19 cellular contexts compared by ENCODE assay signal in genomic region chr5:75672616-75673015, GRCh38. TPM values are rescaled to one million over a fixed set of nuclear protein-coding genes. Genes with fewer than 3 reads are reported as not detected.
DNase-seq lines count a peak whose midpoint lies in the region; ATAC-seq and TF ChIP-seq lines count a peak whose summit lies in the region.
"Had no signal": no experiment of that assay in that cellular context is flagged by ENCODE, and none has a peak within 500 bp of the region (broad histone marks: within the 10 kb centered on the region; RNA-seq: fewer than 3 reads in every experiment).

No MANE protein-coding gene starts in this region.

- H3K27me3 Mint-ChIP-seq in Calu3 (ENCODE audit: unreplicated experiment): no peaks in the 10 kb centered on the region

- WGBS in stomach, 5 donors: 74 to 81% (median 75%) methylated on average over 3 of the region's 3 CpGs
- WGBS in upper lobe of left lung, 2 donors: 72 to 78% methylated on average over 3 of the region's 3 CpGs

- TF ChIP-seq EP300 in stomach (IDR thresholded peaks at IDR 0.05): no peak
- TF ChIP-seq EP300 in upper lobe of left lung (IDR thresholded peaks at IDR 0.05): no peak

- H3K27me3 ChIP-seq in ACC112 (ENCODE audit: insufficient read depth, low read length) (no peaks in the 10 kb centered on the region), muscle layer of duodenum (ENCODE audit: low read depth, low read length) (no peaks in the 10 kb centered on the region), stomach (no peaks in the 10 kb centered on the region), upper lobe of left lung (no peaks in the 10 kb centered on the region)
- H3K27me3 ChIP-seq: Peyer's patch had no signal

- no peak overlapping the region for H3K4me3 Mint-ChIP-seq in Calu3 (ENCODE audit: low read depth, unreplicated experiment)
- H3K4me3 Mint-ChIP-seq: CD14-positive monocyte had no signal

- DNase-seq in Calu3: no peak
- peak; percentile 70 for DNase-seq in choroid plexus epithelial cell (ENCODE audit: low read depth)
- no peak for DNase-seq in stomach
- no peak for DNase-seq in activated CD4-positive, CD25-positive, alpha-beta regulatory T cell treated with anti-CD3 and anti-CD28 coated beads, Interleukin-2, amount 50 U/mL, for 72 hours
- no peak for DNase-seq in upper lobe of left lung
- DNase-seq: AML-193, DMS79, GOT3, NCI-H1048, NCI-H146, NCI-H524 treated with DMSO at 0.1 percent for 48 hours, Peyer's patch, SK-N-SH had no signal

- intact Hi-C loops in Calu3 (cut with micrococcal nuclease; ENCODE audit: unreplicated experiment) (no loop called here), stomach (cut with DNase I; ENCODE audit: low total_unique reads) (no loop called here)

- BruUV-seq in Calu3 (replicated peaks; lab: Mats Ljungman, UMichigan): no TSS peak

- H3K36me3 ChIP-seq in ACC112 (ENCODE audit: insufficient read depth, low read length) (no peaks in the 10 kb centered on the region), muscle layer of duodenum (ENCODE audit: control insufficient read depth in 1 of 2, insufficient read depth in 2 of 2, low read length in 2 of 2) (peaks cover 12 to 23% of the 10 kb centered on the region in 2 donors), stomach (peaks cover 0 to 38% (median 30%) of the 10 kb centered on the region in 4 donors), upper lobe of left lung (peaks cover 0 to 27% (median 0%) of the 10 kb centered on the region in 4 donors)

- H3K79me2 ChIP-seq in ACC112 (ENCODE audit: control insufficient read depth, insufficient read depth, low read length, unreplicated experiment): no peaks in the 10 kb centered on the region

- H3K27ac ChIP-seq in ACC112 (ENCODE audit: low read depth, low read length) (peak overlapping the region; percentile 73; the same call in 1 of the 2 replicates), muscle layer of duodenum (ENCODE audit: low read length) (peak overlapping the region; percentile 18), stomach (no peak overlapping the region), upper lobe of left lung (no peak overlapping the region)

- H3K4me3 ChIP-seq in ACC112 (ENCODE audit: low read depth, low read length) (no peak overlapping the region), choroid plexus epithelial cell (ENCODE audit: low read depth, low read length) (no peak overlapping the region), muscle layer of duodenum (ENCODE audit: low read depth in 1 of 2, low read length in 2 of 2) (no peak overlapping the region), stomach (no peak overlapping the region), upper lobe of left lung (no peak overlapping the region)
- H3K4me3 ChIP-seq: K562, Peyer's patch had no signal

- no peak for ATAC-seq in GM21528 (IDR thresholded peaks at IDR 0.05; ENCODE audit: low FRiP score, unreplicated experiment)
- ATAC-seq in upper lobe of left lung (ENCODE audit: low FRiP score in 2 of 2): no peak
- ATAC-seq: K562, Right ventricle myocardium inferior had no signal

- peaks cover 11% of the 10 kb centered on the region for H3K36me3 Mint-ChIP-seq in Calu3 (ENCODE audit: insufficient read depth, unreplicated experiment)

- H3K9me3 Mint-ChIP-seq in Calu3 (ENCODE audit: low read depth, unreplicated experiment): no peaks in the 10 kb centered on the region
- H3K9me3 Mint-ChIP-seq: CD14-positive monocyte had no signal

- TF ChIP-seq CTCF in Calu3 (IDR thresholded peaks at IDR 0.05; ENCODE audit: unreplicated experiment): no peak
- no peak for TF ChIP-seq CTCF in choroid plexus epithelial cell (conservative IDR thresholded peaks at IDR 0.05; ENCODE audit: low read depth, low read length)
- no peak for TF ChIP-seq CTCF in stomach (IDR thresholded peaks at IDR 0.05)
- TF ChIP-seq CTCF in upper lobe of left lung (IDR thresholded peaks at IDR 0.05): no peak

- peak overlapping the region; percentile 25 for H3K27ac Mint-ChIP-seq in Calu3 (ENCODE audit: unreplicated experiment)

- TF ChIP-seq POLR2A in stomach (IDR thresholded peaks at IDR 0.05): no peak
- TF ChIP-seq POLR2A in upper lobe of left lung (IDR thresholded peaks at IDR 0.05): no peak

- H3K4me1 Mint-ChIP-seq in Calu3 (ENCODE audit: low read depth, unreplicated experiment): peaks cover 42% of the 10 kb centered on the region

- no peak overlapping the region for H2AFZ ChIP-seq in ACC112 (ENCODE audit: low read length, unreplicated experiment)

- no peaks in the 10 kb centered on the region for H3K9me3 ChIP-seq in muscle layer of duodenum (ENCODE audit: control insufficient read depth in 1 of 2, low read length in 2 of 2)
- no peaks in the 10 kb centered on the region for H3K9me3 ChIP-seq in stomach
- no peaks in the 10 kb centered on the region for H3K9me3 ChIP-seq in upper lobe of left lung
- H3K9me3 ChIP-seq: Peyer's patch, SK-N-SH had no signal

- CTCF ChIA-PET in Calu3 (lab: Charles Lee): interaction anchor here (0.6 kb wide), 1 partner anchor 654 kb away, joined by 6 read pairs; no protein-coding TSS in a partner anchor

- H3K4me1 ChIP-seq in ACC112 (ENCODE audit: control insufficient read depth, insufficient read depth, low read length, unreplicated experiment): peaks cover 46% of the 10 kb centered on the region
- peaks cover 0 to 9% of the 10 kb centered on the region in 2 donors for H3K4me1 ChIP-seq in muscle layer of duodenum (ENCODE audit: control insufficient read depth in 1 of 2, insufficient read depth in 2 of 2, low read length in 2 of 2)
- peaks cover 0 to 23% (median 16%) of the 10 kb centered on the region in 4 donors for H3K4me1 ChIP-seq in stomach
- peaks cover 3 to 10% (median 8%) of the 10 kb centered on the region in 4 donors for H3K4me1 ChIP-seq in upper lobe of left lung

RNA-seq across cellular contexts. Expression of gene POC5, which starts 44.6 kb away (rescaled TPM):
- 20.9 and 23.1 TPM in 2 replicates for total RNA-seq in Calu3 (2022)
- 100 to 1,000 TPM in 1 of 5 donors, 10 to 100 TPM in 2, 1 to 10 TPM in 2; 3.1 to 135 (median 15.2) TPM for total RNA-seq in stomach
- 1 to 10 TPM; 5.2 to 6.1 (median 5.4) TPM for polyA plus RNA-seq in stomach
- total RNA-seq in upper lobe of left lung: 10 to 100 TPM in 4 of 6 donors, 1 to 10 TPM in 2; 8.9 to 46.2 (median 12.2) TPM

Comparison
In these comparisons a context has a peak if more than half of its experiments do, and no peak if none do; other contexts are left out.
1. H3K27ac ChIP-seq: peak in ACC112 (single experiment) and muscle layer of duodenum (single experiment); none in stomach (0 of 5) and upper lobe of left lung (0 of 4).